ENCODE assay signal across 10 cellular contexts in genomic region chr15:96359772-96360498, GRCh38. TPM values are rescaled to one million over a fixed set of nuclear protein-coding genes. Genes with fewer than 3 reads are reported as not detected.
DNase-seq lines count a peak whose midpoint lies in the region; ATAC-seq and TF ChIP-seq lines count a peak whose summit lies in the region.
"Had no signal": no experiment of that assay in that cellular context is flagged by ENCODE, and none has a peak within 500 bp of the region (broad histone marks: within the 10 kb centered on the region; RNA-seq: fewer than 3 reads in every experiment).

No MANE protein-coding gene starts in this region.

- intact Hi-C loops in colonic mucosa (cut with DNase I): loop anchor here (5.0 to 10.0 kb wide), 2 partner anchors 877 to 1395 kb away; no protein-coding TSS in a partner anchor

- H3K4me3 Mint-ChIP-seq in HFFc6: peak overlapping the region; percentile 45; the same call in 1 of the 2 replicates
- H3K4me3 Mint-ChIP-seq in stimulated activated naive B cell treated with anti-CD40 and anti-IgM and Interleukin-4, amounts not matched to agents 10 μg/mL and 1 μg/mL and 100 μg/mL, for 72 hours: no peak overlapping the region
- H3K4me3 Mint-ChIP-seq: activated B cell treated with CpG ODN at 0.5 μM for 24 hours had no signal

- H3K9ac ChIP-seq in colonic mucosa (ENCODE audit: low read depth in 2 of 2, low read length in 2 of 2): peak overlapping the region; percentile 26 to 54

- H3K4me3 ChIP-seq in colonic mucosa: peak overlapping the region; percentile 16

- no peak for TF ChIP-seq CTCF in HFFc6 (IDR thresholded peaks at IDR 0.05)
- TF ChIP-seq CTCF in colonic mucosa (IDR thresholded peaks at IDR 0.05): no peak

- H3K27ac Mint-ChIP-seq in HFFc6: peak overlapping the region; percentile 38; the same call in 1 of the 2 replicates
- H3K27ac Mint-ChIP-seq in stimulated activated naive B cell treated with anti-CD40 and anti-IgM and Interleukin-4, amounts not matched to agents 10 μg/mL and 1 μg/mL and 100 μg/mL, for 72 hours: peak overlapping the region; percentile 47
- H3K27ac Mint-ChIP-seq: activated B cell treated with CpG ODN at 0.5 μM for 24 hours had no signal

- H3K9me3 ChIP-seq in colonic mucosa: no peaks in the 10 kb centered on the region

- H3K27ac ChIP-seq in colonic mucosa: no peak overlapping the region
- peak overlapping the region; percentile 38 for H3K27ac ChIP-seq in layer of hippocampus (ENCODE audit: low read depth, low read length)

- peaks cover 14% of the 10 kb centered on the region for H3K27me3 Mint-ChIP-seq in HFFc6 (ENCODE audit: insufficient read depth)
- H3K27me3 Mint-ChIP-seq in stimulated activated naive B cell treated with anti-CD40 and anti-IgM and Interleukin-4, amounts not matched to agents 10 μg/mL and 1 μg/mL and 100 μg/mL, for 72 hours: peaks cover 45 to 59% of the 10 kb centered on the region in 2 donors

- DNase-seq in HFFc6 (peak; percentile 49), colonic mucosa (no peak), KG1 (lab: John Stamatoyannopoulos, UW) (no peak), DMS153 treated with DMSO at 0.1 percent for 48 hours (lab: John Stamatoyannopoulos, UW; ENCODE audit: unreplicated experiment) (no peak), NCI-H187 treated with DMSO at 0.1 percent for 48 hours (lab: John Stamatoyannopoulos, UW) (no peak)
- no peak for DNase-seq in stimulated activated naive B cell treated with anti-CD40 and anti-IgM and Interleukin-4, amounts not matched to agents 10 μg/mL and 1 μg/mL and 100 μg/mL, for 72 hours
- DNase-seq in effector CD4-positive, alpha-beta T cell: no peak
- DNase-seq: activated B cell treated with CpG ODN at 0.5 μM for 24 hours, NCI-H1436 had no signal

- peaks cover 51% of the 10 kb centered on the region for H3K27me3 ChIP-seq in colonic mucosa
- peaks cover 27% of the 10 kb centered on the region for H3K27me3 ChIP-seq in layer of hippocampus (ENCODE audit: control insufficient read depth, insufficient read depth, low read length)

- no peaks in the 10 kb centered on the region for H3K9me3 Mint-ChIP-seq in HFFc6
- H3K9me3 Mint-ChIP-seq in stimulated activated naive B cell treated with anti-CD40 and anti-IgM and Interleukin-4, amounts not matched to agents 10 μg/mL and 1 μg/mL and 100 μg/mL, for 72 hours: no peaks in the 10 kb centered on the region
- H3K9me3 Mint-ChIP-seq: activated B cell treated with CpG ODN at 0.5 μM for 24 hours had no signal

- no peak for ATAC-seq in stimulated activated naive B cell treated with anti-CD40 and anti-IgM and Interleukin-4, amounts not matched to agents 10 μg/mL and 1 μg/mL and 100 μg/mL, for 72 hours (replicated peaks)

- peaks cover 5% of the 10 kb centered on the region; the same call in 1 of the 2 replicates for H3K36me3 Mint-ChIP-seq in HFFc6 (ENCODE audit: low read depth)
- H3K36me3 Mint-ChIP-seq in stimulated activated naive B cell treated with anti-CD40 and anti-IgM and Interleukin-4, amounts not matched to agents 10 μg/mL and 1 μg/mL and 100 μg/mL, for 72 hours: peaks cover 0 to 1% of the 10 kb centered on the region in 2 donors

- H3K4me1 Mint-ChIP-seq in HFFc6 (ENCODE audit: low read depth): peaks cover 35% of the 10 kb centered on the region
- H3K4me1 Mint-ChIP-seq in stimulated activated naive B cell treated with anti-CD40 and anti-IgM and Interleukin-4, amounts not matched to agents 10 μg/mL and 1 μg/mL and 100 μg/mL, for 72 hours: peaks cover 0 to 16% of the 10 kb centered on the region in 2 donors

- no peaks in the 10 kb centered on the region for H3K36me3 ChIP-seq in colonic mucosa

- peaks cover 4% of the 10 kb centered on the region for H3K4me1 ChIP-seq in colonic mucosa

RNA-seq across cellular contexts. Expression of gene NR2F2, which starts 29.4 kb away (rescaled TPM):
- 100 to 1,000 TPM; 120 to 168 (median 142) TPM for total RNA-seq in HFFc6 (2021; fragmentation: NEBNext Ultra II Directional; extraction: Animal tissue kit (Norgen Biotek cat#: 25700))
- total RNA-seq in colonic mucosa: 10 to 100 TPM; 25.7 to 35.0 TPM
- total RNA-seq: activated B cell treated with CpG ODN at 0.5 μM for 24 hours had no signal
